1 cellular context compared by ENCODE assay signal in the genomic region with DNA sequence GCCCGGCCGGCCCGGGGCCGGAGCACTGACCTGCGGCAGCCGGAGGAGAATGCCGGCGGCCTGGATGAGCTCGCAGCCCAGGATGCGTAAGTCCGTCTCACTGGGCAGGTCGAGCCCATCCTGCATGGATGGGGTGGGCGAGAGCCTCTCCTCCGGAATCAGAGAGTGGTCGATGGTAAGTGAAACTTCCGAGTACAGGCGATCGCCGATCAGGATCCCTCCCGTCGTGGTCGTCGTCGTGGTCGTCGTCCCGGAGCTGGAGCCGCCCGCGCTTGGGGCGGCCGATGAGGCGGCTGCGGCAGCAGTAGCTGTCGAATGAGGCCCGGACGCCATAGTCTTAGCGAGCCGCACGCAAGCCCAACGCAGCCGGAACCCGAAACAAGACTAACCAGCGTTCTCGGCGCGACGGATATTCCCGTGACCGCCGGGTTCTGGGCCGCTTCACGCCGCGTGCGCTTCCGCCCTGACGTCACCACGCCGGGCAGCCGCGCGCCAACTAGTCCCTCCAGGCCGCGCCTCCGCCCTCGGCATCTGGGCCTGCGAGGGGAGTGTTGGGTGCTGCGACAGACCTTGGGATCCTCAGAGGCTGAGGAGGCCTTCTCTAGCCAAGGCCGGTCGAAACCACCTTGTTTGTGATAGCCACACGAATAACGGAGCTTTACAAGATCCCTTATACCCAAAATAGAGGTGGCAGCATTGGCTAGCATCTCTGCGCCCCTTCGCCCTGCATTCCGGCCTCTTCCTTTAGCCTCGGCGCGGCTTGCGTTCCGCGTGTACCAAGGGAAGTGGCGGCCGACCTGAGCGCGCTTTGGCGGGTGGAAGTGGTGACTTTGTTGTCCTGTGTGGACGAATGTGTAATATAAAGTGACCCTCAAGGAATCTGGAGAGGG.
TF ChIP-seq lines count a peak whose summit lies in the region.

A gene (minus strand): TSS at position 386 of the 890 bp plus-strand sequence. CDS start 53 bp downstream, at position 333.

TF ChIP-seq in HepG2, 621 proteins besides CTCF, POLR2A, EP300 and RAD21 (continued from another document and continues in another):
- TF ChIP-seq CEBPG (CRISPR knock-in tag; IDR thresholded peaks at IDR 0.05) (peak; percentile 76), SCMH1 (CRISPR knock-in tag; IDR thresholded peaks at IDR 0.05; ENCODE audit: borderline replicate concordance) (no peak), ZNF775 (CRISPR knock-in tag; IDR thresholded peaks at IDR 0.05; ENCODE audit: borderline replicate concordance) (peak; percentile 1; the same call in 1 of the 2 replicates), ZFP90 (CRISPR knock-in tag; IDR thresholded peaks at IDR 0.05; ENCODE audit: borderline replicate concordance) (peak; percentile 80), FOXK1 (CRISPR knock-in tag; IDR thresholded peaks at IDR 0.05; ENCODE audit: borderline replicate concordance, low read depth) (peak; percentile 91), ZNF274 (CRISPR knock-in tag; IDR thresholded peaks at IDR 0.05) (peak; percentile 95), REL (CRISPR knock-in tag; conservative IDR thresholded peaks at IDR 0.05) (peak; percentile 96), ZFP62 (CRISPR knock-in tag; IDR thresholded peaks at IDR 0.05) (no peak; the same call in 1 of the 2 replicates), ZNF549 (CRISPR knock-in tag; IDR thresholded peaks at IDR 0.05) (no peak; the same call in 1 of the 2 replicates), ZNF337 (CRISPR knock-in tag; IDR thresholded peaks at IDR 0.05; ENCODE audit: borderline replicate concordance, low read depth) (peak; percentile 91; the same call in 1 of the 2 replicates), ZBTB20 (CRISPR knock-in tag; IDR thresholded peaks at IDR 0.05; ENCODE audit: borderline replicate concordance, low read depth) (peak; percentile 82; the same call in 1 of the 2 replicates), NR2F1 (CRISPR knock-in tag; IDR thresholded peaks at IDR 0.05) (no peak), ZNF543 (CRISPR knock-in tag; IDR thresholded peaks at IDR 0.05) (peak; percentile 94), CCDC6 (CRISPR knock-in tag; IDR thresholded peaks at IDR 0.05) (peak; percentile 98), ZNF331 (CRISPR knock-in tag; IDR thresholded peaks at IDR 0.05) (peak; percentile 96), GTF3A (CRISPR knock-in tag; conservative IDR thresholded peaks at IDR 0.05) (no peak), ZNF382 (CRISPR knock-in tag; IDR thresholded peaks at IDR 0.05; ENCODE audit: borderline replicate concordance) (no peak), ZNF660 (CRISPR knock-in tag; IDR thresholded peaks at IDR 0.05; ENCODE audit: borderline replicate concordance, low read depth) (no peak), ZNF235 (CRISPR knock-in tag; IDR thresholded peaks at IDR 0.05; ENCODE audit: borderline replicate concordance) (0 out of 2 replicates have a peak, but pooled peaks have one; percentile 36), ZNF484 (CRISPR knock-in tag; IDR thresholded peaks at IDR 0.05; ENCODE audit: borderline replicate concordance, low read depth) (peak; percentile 43; the same call in 1 of the 2 replicates), RBAK (CRISPR knock-in tag; IDR thresholded peaks at IDR 0.05) (no peak), JDP2 (CRISPR knock-in tag; IDR thresholded peaks at IDR 0.05; ENCODE audit: borderline replicate concordance) (no peak; the same call in 1 of the 2 replicates), NFIC (IDR thresholded peaks at IDR 0.05; ENCODE audit: low read length) (peak; percentile 73), ZNF10 (CRISPR knock-in tag; IDR thresholded peaks at IDR 0.05; ENCODE audit: borderline replicate concordance, low read depth) (no peak), RCOR2 (CRISPR knock-in tag; IDR thresholded peaks at IDR 0.05) (0 out of 2 replicates have a peak, but pooled peaks have one; percentile 17), ZNF33A (CRISPR knock-in tag; IDR thresholded peaks at IDR 0.05; ENCODE audit: borderline replicate concordance) (peak; percentile 95; the same call in 1 of the 2 replicates), STAT5B (CRISPR knock-in tag; IDR thresholded peaks at IDR 0.05) (peak; percentile 89)
- TF ChIP-seq, protein P1, sequence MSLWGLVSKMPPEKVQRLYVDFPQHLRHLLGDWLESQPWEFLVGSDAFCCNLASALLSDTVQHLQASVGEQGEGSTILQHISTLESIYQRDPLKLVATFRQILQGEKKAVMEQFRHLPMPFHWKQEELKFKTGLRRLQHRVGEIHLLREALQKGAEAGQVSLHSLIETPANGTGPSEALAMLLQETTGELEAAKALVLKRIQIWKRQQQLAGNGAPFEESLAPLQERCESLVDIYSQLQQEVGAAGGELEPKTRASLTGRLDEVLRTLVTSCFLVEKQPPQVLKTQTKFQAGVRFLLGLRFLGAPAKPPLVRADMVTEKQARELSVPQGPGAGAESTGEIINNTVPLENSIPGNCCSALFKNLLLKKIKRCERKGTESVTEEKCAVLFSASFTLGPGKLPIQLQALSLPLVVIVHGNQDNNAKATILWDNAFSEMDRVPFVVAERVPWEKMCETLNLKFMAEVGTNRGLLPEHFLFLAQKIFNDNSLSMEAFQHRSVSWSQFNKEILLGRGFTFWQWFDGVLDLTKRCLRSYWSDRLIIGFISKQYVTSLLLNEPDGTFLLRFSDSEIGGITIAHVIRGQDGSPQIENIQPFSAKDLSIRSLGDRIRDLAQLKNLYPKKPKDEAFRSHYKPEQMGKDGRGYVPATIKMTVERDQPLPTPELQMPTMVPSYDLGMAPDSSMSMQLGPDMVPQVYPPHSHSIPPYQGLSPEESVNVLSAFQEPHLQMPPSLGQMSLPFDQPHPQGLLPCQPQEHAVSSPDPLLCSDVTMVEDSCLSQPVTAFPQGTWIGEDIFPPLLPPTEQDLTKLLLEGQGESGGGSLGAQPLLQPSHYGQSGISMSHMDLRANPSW (CRISPR knock-in tag; IDR thresholded peaks at IDR 0.05; ENCODE audit: borderline replicate concordance), result peak; percentile 95
- TF ChIP-seq, protein P2, sequence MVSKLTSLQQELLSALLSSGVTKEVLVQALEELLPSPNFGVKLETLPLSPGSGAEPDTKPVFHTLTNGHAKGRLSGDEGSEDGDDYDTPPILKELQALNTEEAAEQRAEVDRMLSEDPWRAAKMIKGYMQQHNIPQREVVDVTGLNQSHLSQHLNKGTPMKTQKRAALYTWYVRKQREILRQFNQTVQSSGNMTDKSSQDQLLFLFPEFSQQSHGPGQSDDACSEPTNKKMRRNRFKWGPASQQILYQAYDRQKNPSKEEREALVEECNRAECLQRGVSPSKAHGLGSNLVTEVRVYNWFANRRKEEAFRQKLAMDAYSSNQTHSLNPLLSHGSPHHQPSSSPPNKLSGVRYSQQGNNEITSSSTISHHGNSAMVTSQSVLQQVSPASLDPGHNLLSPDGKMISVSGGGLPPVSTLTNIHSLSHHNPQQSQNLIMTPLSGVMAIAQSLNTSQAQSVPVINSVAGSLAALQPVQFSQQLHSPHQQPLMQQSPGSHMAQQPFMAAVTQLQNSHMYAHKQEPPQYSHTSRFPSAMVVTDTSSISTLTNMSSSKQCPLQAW (CRISPR knock-in tag; IDR thresholded peaks at IDR 0.05), result peak; percentile 94
- TF ChIP-seq, protein P3, sequence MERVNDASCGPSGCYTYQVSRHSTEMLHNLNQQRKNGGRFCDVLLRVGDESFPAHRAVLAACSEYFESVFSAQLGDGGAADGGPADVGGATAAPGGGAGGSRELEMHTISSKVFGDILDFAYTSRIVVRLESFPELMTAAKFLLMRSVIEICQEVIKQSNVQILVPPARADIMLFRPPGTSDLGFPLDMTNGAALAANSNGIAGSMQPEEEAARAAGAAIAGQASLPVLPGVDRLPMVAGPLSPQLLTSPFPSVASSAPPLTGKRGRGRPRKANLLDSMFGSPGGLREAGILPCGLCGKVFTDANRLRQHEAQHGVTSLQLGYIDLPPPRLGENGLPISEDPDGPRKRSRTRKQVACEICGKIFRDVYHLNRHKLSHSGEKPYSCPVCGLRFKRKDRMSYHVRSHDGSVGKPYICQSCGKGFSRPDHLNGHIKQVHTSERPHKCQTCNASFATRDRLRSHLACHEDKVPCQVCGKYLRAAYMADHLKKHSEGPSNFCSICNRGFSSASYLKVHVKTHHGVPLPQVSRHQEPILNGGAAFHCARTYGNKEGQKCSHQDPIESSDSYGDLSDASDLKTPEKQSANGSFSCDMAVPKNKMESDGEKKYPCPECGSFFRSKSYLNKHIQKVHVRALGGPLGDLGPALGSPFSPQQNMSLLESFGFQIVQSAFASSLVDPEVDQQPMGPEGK (CRISPR knock-in tag; IDR thresholded peaks at IDR 0.05), result peak; percentile 40; the same call in 1 of the 2 replicates
- TF ChIP-seq, protein P4, sequence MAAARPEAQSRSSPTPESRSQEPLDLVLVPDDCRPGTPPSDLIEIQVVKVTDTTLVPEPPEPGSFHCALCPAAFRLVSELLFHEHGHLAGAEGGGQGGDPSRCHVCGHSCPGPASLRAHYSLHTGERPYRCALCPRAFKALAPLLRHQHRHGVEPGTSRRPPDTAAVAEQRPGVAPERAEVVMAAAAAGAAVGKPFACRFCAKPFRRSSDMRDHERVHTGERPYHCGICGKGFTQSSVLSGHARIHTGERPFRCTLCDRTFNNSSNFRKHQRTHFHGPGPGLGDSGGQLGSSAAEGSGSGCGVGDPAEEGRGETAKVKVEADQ (CRISPR knock-in tag; IDR thresholded peaks at IDR 0.05; ENCODE audit: borderline replicate concordance), result peak; percentile 99
- TF ChIP-seq, protein P5, sequence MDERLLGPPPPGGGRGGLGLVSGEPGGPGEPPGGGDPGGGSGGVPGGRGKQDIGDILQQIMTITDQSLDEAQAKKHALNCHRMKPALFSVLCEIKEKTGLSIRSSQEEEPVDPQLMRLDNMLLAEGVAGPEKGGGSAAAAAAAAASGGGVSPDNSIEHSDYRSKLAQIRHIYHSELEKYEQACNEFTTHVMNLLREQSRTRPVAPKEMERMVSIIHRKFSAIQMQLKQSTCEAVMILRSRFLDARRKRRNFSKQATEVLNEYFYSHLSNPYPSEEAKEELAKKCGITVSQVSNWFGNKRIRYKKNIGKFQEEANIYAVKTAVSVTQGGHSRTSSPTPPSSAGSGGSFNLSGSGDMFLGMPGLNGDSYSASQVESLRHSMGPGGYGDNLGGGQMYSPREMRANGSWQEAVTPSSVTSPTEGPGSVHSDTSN (CRISPR knock-in tag; IDR thresholded peaks at IDR 0.05), result no peak
- TF ChIP-seq, protein P6, sequence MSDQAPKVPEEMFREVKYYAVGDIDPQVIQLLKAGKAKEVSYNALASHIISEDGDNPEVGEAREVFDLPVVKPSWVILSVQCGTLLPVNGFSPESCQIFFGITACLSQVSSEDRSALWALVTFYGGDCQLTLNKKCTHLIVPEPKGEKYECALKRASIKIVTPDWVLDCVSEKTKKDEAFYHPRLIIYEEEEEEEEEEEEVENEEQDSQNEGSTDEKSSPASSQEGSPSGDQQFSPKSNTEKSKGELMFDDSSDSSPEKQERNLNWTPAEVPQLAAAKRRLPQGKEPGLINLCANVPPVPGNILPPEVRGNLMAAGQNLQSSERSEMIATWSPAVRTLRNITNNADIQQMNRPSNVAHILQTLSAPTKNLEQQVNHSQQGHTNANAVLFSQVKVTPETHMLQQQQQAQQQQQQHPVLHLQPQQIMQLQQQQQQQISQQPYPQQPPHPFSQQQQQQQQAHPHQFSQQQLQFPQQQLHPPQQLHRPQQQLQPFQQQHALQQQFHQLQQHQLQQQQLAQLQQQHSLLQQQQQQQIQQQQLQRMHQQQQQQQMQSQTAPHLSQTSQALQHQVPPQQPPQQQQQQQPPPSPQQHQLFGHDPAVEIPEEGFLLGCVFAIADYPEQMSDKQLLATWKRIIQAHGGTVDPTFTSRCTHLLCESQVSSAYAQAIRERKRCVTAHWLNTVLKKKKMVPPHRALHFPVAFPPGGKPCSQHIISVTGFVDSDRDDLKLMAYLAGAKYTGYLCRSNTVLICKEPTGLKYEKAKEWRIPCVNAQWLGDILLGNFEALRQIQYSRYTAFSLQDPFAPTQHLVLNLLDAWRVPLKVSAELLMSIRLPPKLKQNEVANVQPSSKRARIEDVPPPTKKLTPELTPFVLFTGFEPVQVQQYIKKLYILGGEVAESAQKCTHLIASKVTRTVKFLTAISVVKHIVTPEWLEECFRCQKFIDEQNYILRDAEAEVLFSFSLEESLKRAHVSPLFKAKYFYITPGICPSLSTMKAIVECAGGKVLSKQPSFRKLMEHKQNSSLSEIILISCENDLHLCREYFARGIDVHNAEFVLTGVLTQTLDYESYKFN (CRISPR knock-in tag; conservative IDR thresholded peaks at IDR 0.05), result peak; percentile 66
- TF ChIP-seq, protein P7, sequence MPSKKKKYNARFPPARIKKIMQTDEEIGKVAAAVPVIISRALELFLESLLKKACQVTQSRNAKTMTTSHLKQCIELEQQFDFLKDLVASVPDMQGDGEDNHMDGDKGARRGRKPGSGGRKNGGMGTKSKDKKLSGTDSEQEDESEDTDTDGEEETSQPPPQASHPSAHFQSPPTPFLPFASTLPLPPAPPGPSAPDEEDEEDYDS (CRISPR knock-in tag; IDR thresholded peaks at IDR 0.05), result peak; percentile 98
- TF ChIP-seq, protein P8, sequence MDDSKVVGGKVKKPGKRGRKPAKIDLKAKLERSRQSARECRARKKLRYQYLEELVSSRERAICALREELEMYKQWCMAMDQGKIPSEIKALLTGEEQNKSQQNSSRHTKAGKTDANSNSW (CRISPR knock-in tag; IDR thresholded peaks at IDR 0.05; ENCODE audit: borderline replicate concordance), result peak; percentile 94
- TF ChIP-seq, protein P9, sequence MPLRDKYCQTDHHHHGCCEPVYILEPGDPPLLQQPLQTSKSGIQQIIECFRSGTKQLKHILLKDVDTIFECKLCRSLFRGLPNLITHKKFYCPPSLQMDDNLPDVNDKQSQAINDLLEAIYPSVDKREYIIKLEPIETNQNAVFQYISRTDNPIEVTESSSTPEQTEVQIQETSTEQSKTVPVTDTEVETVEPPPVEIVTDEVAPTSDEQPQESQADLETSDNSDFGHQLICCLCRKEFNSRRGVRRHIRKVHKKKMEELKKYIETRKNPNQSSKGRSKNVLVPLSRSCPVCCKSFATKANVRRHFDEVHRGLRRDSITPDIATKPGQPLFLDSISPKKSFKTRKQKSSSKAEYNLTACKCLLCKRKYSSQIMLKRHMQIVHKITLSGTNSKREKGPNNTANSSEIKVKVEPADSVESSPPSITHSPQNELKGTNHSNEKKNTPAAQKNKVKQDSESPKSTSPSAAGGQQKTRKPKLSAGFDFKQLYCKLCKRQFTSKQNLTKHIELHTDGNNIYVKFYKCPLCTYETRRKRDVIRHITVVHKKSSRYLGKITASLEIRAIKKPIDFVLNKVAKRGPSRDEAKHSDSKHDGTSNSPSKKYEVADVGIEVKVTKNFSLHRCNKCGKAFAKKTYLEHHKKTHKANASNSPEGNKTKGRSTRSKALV (CRISPR knock-in tag; IDR thresholded peaks at IDR 0.05), result peak; percentile 94
- TF ChIP-seq, protein P10, sequence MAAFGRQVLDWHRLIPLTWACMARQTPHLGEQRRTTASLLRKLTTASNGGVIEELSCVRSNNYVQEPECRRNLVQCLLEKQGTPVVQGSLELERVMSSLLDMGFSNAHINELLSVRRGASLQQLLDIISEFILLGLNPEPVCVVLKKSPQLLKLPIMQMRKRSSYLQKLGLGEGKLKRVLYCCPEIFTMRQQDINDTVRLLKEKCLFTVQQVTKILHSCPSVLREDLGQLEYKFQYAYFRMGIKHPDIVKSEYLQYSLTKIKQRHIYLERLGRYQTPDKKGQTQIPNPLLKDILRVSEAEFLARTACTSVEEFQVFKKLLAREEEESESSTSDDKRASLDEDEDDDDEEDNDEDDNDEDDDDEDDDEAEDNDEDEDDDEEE (CRISPR knock-in tag; IDR thresholded peaks at IDR 0.05), result peak; percentile 95
